10 cellular contexts compared by ENCODE assay signal in the genomic region with DNA sequence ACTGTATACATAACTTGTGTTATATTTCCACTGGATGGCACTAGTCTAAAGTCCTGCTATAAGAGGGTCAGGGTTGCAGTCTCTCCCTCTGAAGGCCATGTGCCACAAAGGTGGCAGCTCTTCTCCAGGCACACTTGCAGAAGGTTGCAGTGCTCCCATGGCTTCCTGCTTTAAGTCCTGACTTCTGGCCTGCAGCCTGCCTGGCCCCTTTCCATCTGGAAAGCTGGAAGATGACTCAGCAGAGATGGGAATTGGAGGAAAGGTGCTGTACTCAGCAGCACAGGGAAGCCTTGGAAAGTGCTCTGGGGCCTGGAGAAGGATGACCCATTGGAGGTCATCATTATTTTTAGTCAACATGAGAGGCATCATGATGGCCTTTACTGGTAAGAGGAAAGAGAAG. TPM values are rescaled to one million over a fixed set of nuclear protein-coding genes. Genes with fewer than 3 reads are reported as not detected.
A peak's percentile ranks its signal among the peaks of the same experiment; 100 is the strongest.
DNase-seq lines count a peak whose midpoint lies in the region; ATAC-seq and TF ChIP-seq lines count a peak whose summit lies in the region.
"Had no signal": no experiment of that assay in that cellular context is flagged by ENCODE, and none has a peak within 500 bp of the region (broad histone marks: within the 10 kb centered on the region; RNA-seq: fewer than 3 reads in every experiment).

No MANE protein-coding gene starts in this region.

- H3K27me3 ChIP-seq in right cardiac atrium (ENCODE audit: control insufficient read depth, insufficient read depth) (no peaks in the 10 kb centered on the region), spleen (replicated peaks in 1 of 7) (peaks cover 0 to 6% (median 0%) of the 10 kb centered on the region in 7 donors)

- H3K9me3 ChIP-seq in right cardiac atrium (ENCODE audit: control insufficient read depth, low read length): no peaks in the 10 kb centered on the region
- H3K9me3 ChIP-seq in spleen: peaks cover 0 to 1% (median 0%) of the 10 kb centered on the region in 8 donors

- peak; percentile 88 for DNase-seq in H4 (ENCODE audit: low spot score)
- DNase-seq in right cardiac atrium: peak; percentile 71 to 86 (median 80)
- DNase-seq in spleen: peak; percentile 82
- DNase-seq in stimulated activated CD4-positive, alpha-beta T cell treated with anti-CD3 and anti-CD28 coated beads, Interleukin-15, amount 100 ng/mL, for 24 hours: no peak
- DNase-seq: activated CD4-positive, alpha-beta T cell treated with anti-CD3 and anti-CD28 coated beads, Interleukin-2, amount 50 U/mL, for 4 hours; MM.1S had no signal

- no peaks in the 10 kb centered on the region for H3K36me3 ChIP-seq in spleen

- peak; percentile 90 to 97 for ATAC-seq in right cardiac atrium
- ATAC-seq in GM18498 (IDR thresholded peaks at IDR 0.05; ENCODE audit: unreplicated experiment): no peak
- no peak for ATAC-seq in HG03280 (IDR thresholded peaks at IDR 0.05; ENCODE audit: unreplicated experiment)
- ATAC-seq in GM19035 (IDR thresholded peaks at IDR 0.05; ENCODE audit: unreplicated experiment): no peak

- H3K4me3 ChIP-seq in right cardiac atrium (ENCODE audit: low read length) (no peak overlapping the region), spleen (no peak overlapping the region)

- intact Hi-C loops in right cardiac atrium (cut with DNase I): no loop called here
- intact Hi-C loops in spleen (cut with DNase I; ENCODE audit: low total_unique reads): no loop called here

- no peak for TF ChIP-seq POLR2A in spleen (IDR thresholded peaks at IDR 0.05)

- TF ChIP-seq CTCF in VCaP (conservative IDR thresholded peaks at IDR 0.05) (peak; percentile 33), spleen (IDR thresholded peaks at IDR 0.05 in 8 of 11, conservative IDR thresholded peaks at IDR 0.05 in 3 of 11) (peak in 4 of 11 experiments; percentile 6 to 29 (median 14))

- H3K27ac ChIP-seq in VCaP (peak overlapping the region; percentile 8; the same call in 1 of the 2 replicates), right cardiac atrium (ENCODE audit: low read length) (no peak overlapping the region), spleen (peak overlapping the region in 3 of 8 donors; percentile 38 to 61 (median 44))

- H3K4me1 ChIP-seq in right cardiac atrium (ENCODE audit: control insufficient read depth, insufficient read depth, low read length) (no peaks in the 10 kb centered on the region), spleen (no peaks in the 10 kb centered on the region)

RNA-seq across cellular contexts. Expression of a gene that starts 40.9 kb away (rescaled TPM):
- total RNA-seq in H4 (2014; rRNA removed; shearing (Covaris generic)): 287 and 295 TPM in 2 replicates
- total RNA-seq in right cardiac atrium: 10 to 100 TPM; 46.9 to 52.1 (median 48.3) TPM
- polyA plus RNA-seq in right cardiac atrium: 60.3 TPM
- 10 to 100 TPM; 39.9 to 60.2 (median 52.7) TPM for total RNA-seq in spleen
- polyA plus RNA-seq in spleen: 10 to 100 TPM; 46.7 to 66.9 (median 52.6) TPM

Comparison
In these comparisons a context has a peak if more than half of its experiments do, and no peak if none do; other contexts are left out.
1. ATAC-seq: peak in right cardiac atrium (2 of 2); none in GM18498 (single experiment), HG03280 (single experiment) and GM19035 (single experiment).